ENCODE assay signal across 9 cellular contexts in the genomic region with DNA sequence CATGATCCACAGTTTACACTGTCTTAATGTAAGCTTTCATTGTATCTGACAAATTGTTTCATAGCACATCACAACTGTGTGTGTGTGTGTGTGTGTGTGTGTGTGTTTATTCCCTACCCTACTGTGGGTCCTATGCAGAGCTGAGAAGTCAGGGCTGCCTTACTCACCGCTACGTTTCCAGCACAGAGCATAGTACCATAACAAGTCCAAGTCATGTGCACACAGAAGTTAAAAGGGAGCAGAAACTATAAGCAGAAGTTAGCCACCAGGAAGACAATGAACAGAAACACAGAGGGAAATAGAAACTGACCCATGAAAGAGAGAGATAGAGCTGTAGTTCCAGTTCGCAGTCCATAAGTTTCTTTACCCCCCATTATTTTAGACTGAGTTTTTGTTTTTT.
DNase-seq lines count a peak whose midpoint lies in the region; ATAC-seq lines count a peak whose summit lies in the region.
"Had no signal": no experiment of that assay in that cellular context is flagged by ENCODE, and none has a peak within 500 bp of the region (broad histone marks: within the 10 kb centered on the region; RNA-seq: fewer than 3 reads in every experiment).

No MANE protein-coding gene starts in this region.

- peak; percentile 23 for DNase-seq in Ammon's horn (ENCODE audit: low spot score)
- peak; percentile 15 for DNase-seq in UCSD-AML1 (lab: John Stamatoyannopoulos, UW; ENCODE audit: unreplicated experiment)
- DNase-seq in middle frontal gyrus (ENCODE audit: extremely low spot score, low spot score), result no peak
- no peak for DNase-seq in NCI-H774 (lab: John Stamatoyannopoulos, UW)
- no peak for DNase-seq in NK-92 treated with Interleukin-12 subunit alpha and Interleukin-12 subunit beta, amount 100 ng/mL, for 24 hours (lab: John Stamatoyannopoulos, UW)
- DNase-seq: NCI-H1694 treated with DMSO at 0.1 percent for 48 hours had no signal

- ATAC-seq in GM18909 (IDR thresholded peaks at IDR 0.05; ENCODE audit: poor library complexity, unreplicated experiment) (peak; percentile 34), HG03095 (IDR thresholded peaks at IDR 0.05; ENCODE audit: unreplicated experiment) (peak; percentile 39), GM18867 (IDR thresholded peaks at IDR 0.05; ENCODE audit: unreplicated experiment) (no peak)

Comparison
In these comparisons a context has a peak if more than half of its experiments do, and no peak if none do; other contexts are left out.
1. DNase-seq: peak in Ammon's horn (single experiment) and UCSD-AML1 (single experiment); none in middle frontal gyrus (single experiment), NCI-H774 (single experiment) and NK-92 treated with Interleukin-12 subunit alpha and Interleukin-12 subunit beta, amount 100 ng/mL, for 24 hours (single experiment).